ENCODE assay signal across 9 cellular contexts in the genomic region with DNA sequence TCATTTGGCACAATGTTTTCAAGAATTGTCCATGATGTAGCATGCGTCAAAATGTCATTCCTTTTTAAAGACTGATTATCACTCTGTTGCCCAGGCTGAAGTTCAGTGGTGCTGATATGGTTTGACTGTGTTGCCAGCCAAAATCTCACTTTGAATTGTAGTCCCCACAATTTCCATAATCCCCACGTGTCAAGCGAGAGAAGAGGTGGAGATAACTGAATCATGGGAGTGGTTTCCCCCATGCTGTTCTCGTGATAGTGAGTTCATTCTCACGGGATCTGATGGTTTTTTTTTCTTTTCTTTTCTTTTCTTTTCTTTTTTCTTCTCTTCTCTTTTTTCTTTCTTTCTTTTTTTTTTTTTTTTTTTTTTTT.
"Had no signal": no experiment of that assay in that cellular context is flagged by ENCODE, and none has a peak within 500 bp of the region (broad histone marks: within the 10 kb centered on the region; RNA-seq: fewer than 3 reads in every experiment).

No MANE protein-coding gene starts in this region.

- H3K27me3 ChIP-seq: right lobe of liver, tibial artery had no signal

- H3K27ac ChIP-seq: right lobe of liver, tibial artery had no signal

- ATAC-seq: right lobe of liver had no signal

- H3K36me3 ChIP-seq: right lobe of liver, tibial artery had no signal

- H3K9me3 ChIP-seq: right lobe of liver, tibial artery had no signal

- DNase-seq: activated CD4-positive, alpha-beta T cell treated with anti-CD3 and anti-CD28 coated beads, Interleukin-2, amount 10 ng/mL, durations not matched to agents 7 days and 5 days; activated CD8-positive, alpha-beta memory T cell treated with anti-CD3 and anti-CD28 coated beads for 24 hours; activated naive CD4-positive, alpha-beta T cell treated with Interleukin-2 at 50 U/mL for 16 hours; aorta; cortex of kidney; effector CD4-positive, alpha-beta T cell; foreskin fibroblast; right lobe of liver; tibial artery had no signal

- H3K4me1 ChIP-seq: tibial artery had no signal

- H3K4me3 ChIP-seq: right lobe of liver, tibial artery had no signal
